In the genomic region with DNA sequence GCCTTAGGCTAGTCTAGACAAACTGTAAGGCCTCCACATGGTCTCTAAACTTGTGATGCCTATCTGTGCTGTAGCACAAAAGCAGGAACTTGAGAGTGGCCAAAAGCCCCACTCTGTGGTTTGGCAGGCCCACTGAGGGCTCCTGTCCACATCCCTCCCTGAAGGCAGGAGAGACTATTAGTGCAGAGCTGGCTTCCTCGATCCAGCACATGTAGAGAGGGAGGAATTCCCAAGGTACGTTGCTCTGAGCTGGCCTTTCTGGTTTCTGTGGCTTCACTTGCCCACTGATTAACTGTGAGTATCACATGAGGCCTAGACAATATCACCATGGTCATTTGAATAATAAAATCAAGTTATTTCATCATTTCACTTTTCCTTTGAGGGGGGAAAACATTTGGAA, we compare ENCODE assay signal across 17 cellular contexts.
"Had no signal": no experiment of that assay in that cellular context is flagged by ENCODE, and none has a peak within 500 bp of the region (broad histone marks: within the 10 kb centered on the region; RNA-seq: fewer than 3 reads in every experiment).

No MANE protein-coding gene starts in this region.

- H3K4me3 Mint-ChIP-seq: activated T-cell treated with anti-CD3 and anti-CD28 coated beads, Interleukin-2, amount 50 U/mL, for 72 hours; dendritic cell treated with granulocyte-macrophage colony-stimulating factor and Interleukin-4, amounts not matched to agents 40 ng/mL and 50 ng/mL, for 4 days; neural crest cell; T-helper 1 cell treated with Interleukin-12 subunit alpha and Interleukin-12 subunit beta and Interleukin-4 antibody, amounts not matched to agents 30 μg/mL and 1 μg/mL, for 36 hours had no signal

- DNase-seq: activated CD4-positive, CD25-positive, alpha-beta regulatory T cell treated with anti-CD3 and anti-CD28 coated beads, Interleukin-2, amount 50 U/mL, for 72 hours; activated gamma-delta T cell; activated T-cell treated with anti-CD3 and anti-CD28 coated beads, Interleukin-2, amount 50 U/mL, for 72 hours; adrenal gland; effector memory CD4-positive, alpha-beta T cell; hippocampal formation; left colon; small intestine; stimulated activated CD4-positive, alpha-beta T cell treated with anti-CD3 and anti-CD28 coated beads, Interleukin-15, amount 100 ng/mL, for 24 hours; stimulated activated CD4-positive, alpha-beta T cell treated with anti-CD3 and anti-CD28 coated beads, Interleukin-2, amount 100 ng/mL, for 48 hours; stomach; testis had no signal

- H3K27me3 ChIP-seq: adrenal gland, stomach, testis had no signal

- H3K9me3 ChIP-seq: adrenal gland, stomach, testis had no signal

- H3K27ac ChIP-seq: adrenal gland, stomach, testis, VCaP had no signal

- H3K4me3 ChIP-seq: adrenal gland, stomach, testis had no signal

- H3K27me3 Mint-ChIP-seq: dendritic cell treated with granulocyte-macrophage colony-stimulating factor and Interleukin-4, amounts not matched to agents 40 ng/mL and 50 ng/mL, for 4 days had no signal

- H3K9me3 Mint-ChIP-seq: activated naive CD4-positive, alpha-beta T cell treated with anti-CD3 and anti-CD28 coated beads, Interleukin-2, amount 50 U/mL, for 72 hours; dendritic cell treated with granulocyte-macrophage colony-stimulating factor and Interleukin-4, amounts not matched to agents 40 ng/mL and 50 ng/mL, for 4 days; neural crest cell; T-helper 1 cell treated with Interleukin-12 subunit alpha and Interleukin-12 subunit beta and Interleukin-4 antibody, amounts not matched to agents 30 μg/mL and 1 μg/mL, for 36 hours had no signal

- H3K36me3 Mint-ChIP-seq: activated naive CD4-positive, alpha-beta T cell treated with anti-CD3 and anti-CD28 coated beads, Interleukin-2, amount 50 U/mL, for 72 hours had no signal

- H3K36me3 ChIP-seq: adrenal gland, stomach had no signal

- H3K27ac Mint-ChIP-seq: activated naive CD4-positive, alpha-beta T cell treated with anti-CD3 and anti-CD28 coated beads, Interleukin-2, amount 50 U/mL, for 72 hours; activated T-cell treated with anti-CD3 and anti-CD28 coated beads, Interleukin-2, amount 50 U/mL, for 72 hours; dendritic cell treated with granulocyte-macrophage colony-stimulating factor and Interleukin-4, amounts not matched to agents 40 ng/mL and 50 ng/mL, for 4 days; T-helper 1 cell treated with Interleukin-12 subunit alpha and Interleukin-12 subunit beta and Interleukin-4 antibody, amounts not matched to agents 30 μg/mL and 1 μg/mL, for 36 hours had no signal

- H3K4me1 Mint-ChIP-seq: neural crest cell had no signal

- H3K4me1 ChIP-seq: adrenal gland had no signal

- ATAC-seq: activated naive CD4-positive, alpha-beta T cell treated with anti-CD3 and anti-CD28 coated beads, Interleukin-2, amount 50 U/mL, for 72 hours; activated T-cell treated with anti-CD3 and anti-CD28 coated beads, Interleukin-2, amount 50 U/mL, for 72 hours; left colon had no signal
